ENCODE assay signal across 24 cellular contexts in the genomic region with DNA sequence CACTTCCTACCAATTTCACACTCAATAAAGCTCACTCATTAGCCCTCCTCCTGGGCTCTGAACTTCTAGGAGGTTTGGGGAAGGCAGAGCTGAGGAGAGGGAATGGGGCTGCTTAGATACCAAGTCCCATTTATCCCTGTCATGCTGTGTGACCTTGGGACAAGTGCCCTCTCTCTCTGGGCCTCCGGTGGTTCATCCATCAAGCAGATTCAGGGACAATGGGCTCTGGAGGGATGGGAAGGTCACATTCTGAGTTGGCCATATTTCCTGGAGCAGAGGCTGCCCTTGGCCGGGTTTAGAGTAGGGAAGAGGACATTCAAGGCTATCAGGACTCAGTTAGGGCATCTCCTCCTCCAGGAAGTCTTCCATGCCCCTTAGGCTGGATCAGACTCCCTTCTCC.
"Had no signal": no experiment of that assay in that cellular context is flagged by ENCODE, and none has a peak within 500 bp of the region (broad histone marks: within the 10 kb centered on the region; RNA-seq: fewer than 3 reads in every experiment).

No MANE protein-coding gene starts in this region.

- H3K9me3 Mint-ChIP-seq: dendritic cell treated with granulocyte-macrophage colony-stimulating factor and Interleukin-4, amounts not matched to agents 40 ng/mL and 50 ng/mL, for 4 days; natural killer cell treated with Interleukin-12 subunit alpha and Interleukin-12 subunit beta and Interleukin-15 and Interleukin-18, amount 100 ng/mL, for 72 hours; neural crest cell; stimulated activated naive CD8-positive, alpha-beta T cell treated with anti-CD3 and anti-CD28 coated beads, Interleukin-15, amount 100 ng/mL, for 72 hours; type B pancreatic cell had no signal

- H3K27ac ChIP-seq: colonic mucosa, parathyroid adenoma, right lobe of liver, suprapubic skin, thyroid gland had no signal

- H3K27me3 ChIP-seq: colonic mucosa, right lobe of liver, suprapubic skin, thyroid gland had no signal

- H3K4me3 ChIP-seq: colonic mucosa, esophagus squamous epithelium, lower lobe of right lung, right lobe of liver, suprapubic skin, thyroid gland had no signal

- H3K9ac ChIP-seq: parathyroid adenoma had no signal

- H3K36me3 Mint-ChIP-seq: natural killer cell treated with Interleukin-12 subunit alpha and Interleukin-12 subunit beta and Interleukin-15 and Interleukin-18, amount 100 ng/mL, for 72 hours; type B pancreatic cell had no signal

- DNase-seq: colonic mucosa; effector memory CD4-positive, alpha-beta T cell; esophagus squamous epithelium; foreskin melanocyte; glutamatergic neuron; heart right ventricle; left ventricle myocardium superior; lower lobe of right lung; right lobe of liver; small intestine; stimulated activated CD4-positive, alpha-beta T cell treated with anti-CD3 and anti-CD28 coated beads, Interleukin-12 subunit alpha, Interleukin-12 subunit beta, amount 100 ng/mL, for 4 hours; stimulated activated CD4-positive, alpha-beta T cell treated with anti-CD3 and anti-CD28 coated beads, Interleukin-1b, Interleukin-23, amount 100 ng/mL, for 48 hours; stimulated activated CD4-positive, alpha-beta T cell treated with anti-CD3 and anti-CD28 coated beads, Interleukin-4, amount 100 ng/mL, for 1 hour; stimulated activated CD8-positive, alpha-beta memory T cell treated with anti-CD3 and anti-CD28 coated beads, Interleukin-4, amount 100 ng/mL, for 48 hours; stimulated activated naive CD4-positive, alpha-beta T cell; stimulated activated naive CD8-positive, alpha-beta T cell treated with anti-CD3 and anti-CD28 coated beads, Interleukin-15, amount 100 ng/mL, for 72 hours; thyroid gland had no signal

- H3K4me3 Mint-ChIP-seq: dendritic cell treated with granulocyte-macrophage colony-stimulating factor and Interleukin-4, amounts not matched to agents 40 ng/mL and 50 ng/mL, for 4 days; natural killer cell treated with Interleukin-12 subunit alpha and Interleukin-12 subunit beta and Interleukin-15 and Interleukin-18, amount 100 ng/mL, for 72 hours; neural crest cell; stimulated activated naive CD8-positive, alpha-beta T cell treated with anti-CD3 and anti-CD28 coated beads, Interleukin-15, amount 100 ng/mL, for 72 hours; type B pancreatic cell had no signal

- H3K79me2 ChIP-seq: parathyroid adenoma had no signal

- H3K9me3 ChIP-seq: colonic mucosa, esophagus squamous epithelium, heart right ventricle, lower lobe of right lung, right lobe of liver, suprapubic skin, thyroid gland had no signal

- H3K4me1 ChIP-seq: colonic mucosa, parathyroid adenoma, right lobe of liver, thyroid gland had no signal

- H2AFZ ChIP-seq: parathyroid adenoma had no signal

- H3K36me3 ChIP-seq: colonic mucosa, esophagus squamous epithelium, lower lobe of right lung, right lobe of liver, suprapubic skin, thyroid gland had no signal

- H3K27ac Mint-ChIP-seq: dendritic cell treated with granulocyte-macrophage colony-stimulating factor and Interleukin-4, amounts not matched to agents 40 ng/mL and 50 ng/mL, for 4 days; natural killer cell treated with Interleukin-12 subunit alpha and Interleukin-12 subunit beta and Interleukin-15 and Interleukin-18, amount 100 ng/mL, for 72 hours; progenitor cell of endocrine pancreas; stimulated activated naive CD8-positive, alpha-beta T cell treated with anti-CD3 and anti-CD28 coated beads, Interleukin-15, amount 100 ng/mL, for 72 hours; type B pancreatic cell had no signal

- H3K4me1 Mint-ChIP-seq: neural crest cell had no signal

- ATAC-seq: natural killer cell treated with Interleukin-12 subunit alpha and Interleukin-12 subunit beta and Interleukin-15 and Interleukin-18, amount 100 ng/mL, for 72 hours had no signal
